Comparison of ENCODE assay signal across 23 cellular contexts in genomic region chr12:51480978-51481377, GRCh38. TPM values are rescaled to one million over a fixed set of nuclear protein-coding genes. Genes with fewer than 3 reads are reported as not detected.
DNase-seq lines count a peak whose midpoint lies in the region; ATAC-seq, FAIRE-seq and TF ChIP-seq lines count a peak whose summit lies in the region.
"Had no signal": no experiment of that assay in that cellular context is flagged by ENCODE, and none has a peak within 500 bp of the region (broad histone marks: within the 10 kb centered on the region; RNA-seq: fewer than 3 reads in every experiment).

No MANE protein-coding gene starts in this region.

- H3K9me3 Mint-ChIP-seq in activated naive CD8-positive, alpha-beta T cell treated with anti-CD3 and anti-CD28 coated beads for 36 hours: no peaks in the 10 kb centered on the region
- H3K9me3 Mint-ChIP-seq: CD8-positive, alpha-beta memory T cell; endodermal cell; neural progenitor cell; WTC11 had no signal

- H3K27ac ChIP-seq in BLaER1 (peak overlapping the region; percentile 24; the same call in 1 of the 2 replicates), DND-41 (ENCODE audit: low read length) (peak overlapping the region; percentile 74; the same call in 1 of the 2 replicates), body of pancreas (no peak overlapping the region)
- H3K27ac ChIP-seq: coronary artery, neural progenitor cell, sigmoid colon, thyroid gland had no signal

- H3K27ac Mint-ChIP-seq in activated naive CD8-positive, alpha-beta T cell treated with anti-CD3 and anti-CD28 coated beads for 36 hours: peak overlapping the region; percentile 65
- H3K27ac Mint-ChIP-seq: endodermal cell, neural progenitor cell, WTC11 had no signal

- no peak for TF ChIP-seq POLR2A in body of pancreas (IDR thresholded peaks at IDR 0.05)

- H3K9me3 ChIP-seq in BLaER1 (no peaks in the 10 kb centered on the region), DND-41 (ENCODE audit: insufficient read depth, low read length, severe bottlenecking) (no peaks in the 10 kb centered on the region), body of pancreas (no peaks in the 10 kb centered on the region)
- H3K9me3 ChIP-seq: sigmoid colon, thyroid gland had no signal

- H3K36me3 Mint-ChIP-seq in activated naive CD8-positive, alpha-beta T cell treated with anti-CD3 and anti-CD28 coated beads for 36 hours: no peaks in the 10 kb centered on the region
- H3K36me3 Mint-ChIP-seq: CD8-positive, alpha-beta memory T cell; WTC11 had no signal

- no peaks in the 10 kb centered on the region for H3K79me2 ChIP-seq in DND-41 (ENCODE audit: insufficient read depth, low read length)

- WGBS in body of pancreas, 2 donors: 69 to 83% methylated on average over 3 of the region's 3 CpGs

- no peak for TF ChIP-seq CTCF in DND-41 (IDR thresholded peaks at IDR 0.05; ENCODE audit: borderline replicate concordance, extremely low read depth, low read length, poor library complexity, severe bottlenecking)
- TF ChIP-seq CTCF in body of pancreas (IDR thresholded peaks at IDR 0.05): no peak

- H3K27me3 Mint-ChIP-seq in activated naive CD8-positive, alpha-beta T cell treated with anti-CD3 and anti-CD28 coated beads for 36 hours: no peaks in the 10 kb centered on the region
- H3K27me3 Mint-ChIP-seq: CD8-positive, alpha-beta memory T cell had no signal

- intact Hi-C loops in body of pancreas (cut with DNase I): no loop called here

- no peak for ATAC-seq in DND-41 (ENCODE audit: insufficient read depth, low read depth)
- peak; percentile 48 for ATAC-seq in GM21619 (IDR thresholded peaks at IDR 0.05; ENCODE audit: unreplicated experiment)
- no peak for ATAC-seq in body of pancreas
- ATAC-seq: WTC11 had no signal

- H3K4me1 ChIP-seq in BLaER1 (peaks cover 42% of the 10 kb centered on the region), DND-41 (ENCODE audit: insufficient read depth, low read length) (peaks cover 47% of the 10 kb centered on the region), body of pancreas (no peaks in the 10 kb centered on the region)
- H3K4me1 ChIP-seq: neural progenitor cell, sigmoid colon, thyroid gland had no signal

- H3K4me1 Mint-ChIP-seq in activated naive CD8-positive, alpha-beta T cell treated with anti-CD3 and anti-CD28 coated beads for 36 hours: peaks cover 46% of the 10 kb centered on the region
- H3K4me1 Mint-ChIP-seq: neural progenitor cell, WTC11 had no signal

- peak overlapping the region; percentile 40; the same call in 1 of the 2 replicates for H3K9ac ChIP-seq in BLaER1
- H3K9ac ChIP-seq in DND-41 (ENCODE audit: low read depth, low read length): no peak overlapping the region
- H3K9ac ChIP-seq: neural progenitor cell had no signal

- H4K20me1 ChIP-seq in BLaER1: no peaks in the 10 kb centered on the region
- H4K20me1 ChIP-seq in DND-41 (ENCODE audit: insufficient read depth, low read length): no peaks in the 10 kb centered on the region

- no peak overlapping the region for H3K4me3 ChIP-seq in BLaER1
- H3K4me3 ChIP-seq in DND-41 (ENCODE audit: low read depth in 1 of 2, low read length in 2 of 2): no peak overlapping the region
- H3K4me3 ChIP-seq in body of pancreas: no peak overlapping the region
- H3K4me3 ChIP-seq: coronary artery, neural progenitor cell, sigmoid colon, thyroid gland had no signal

- H3K27me3 ChIP-seq in BLaER1 (no peaks in the 10 kb centered on the region), DND-41 (ENCODE audit: insufficient read depth, low read length, poor library complexity) (no peaks in the 10 kb centered on the region), body of pancreas (no peaks in the 10 kb centered on the region)
- H3K27me3 ChIP-seq: neural progenitor cell, sigmoid colon, thyroid gland had no signal

- no peak overlapping the region for H3K4me3 Mint-ChIP-seq in activated naive CD8-positive, alpha-beta T cell treated with anti-CD3 and anti-CD28 coated beads for 36 hours
- H3K4me3 Mint-ChIP-seq: CD8-positive, alpha-beta memory T cell; endodermal cell; neural progenitor cell; WTC11 had no signal

- H3K36me3 ChIP-seq in BLaER1 (no peaks in the 10 kb centered on the region), DND-41 (ENCODE audit: insufficient read depth, low read length) (no peaks in the 10 kb centered on the region), body of pancreas (replicated peaks in 1 of 2; ENCODE audit: insufficient read depth in 1 of 2, low read depth in 2 of 2) (no peaks in the 10 kb centered on the region)
- H3K36me3 ChIP-seq: neural progenitor cell, sigmoid colon, thyroid gland had no signal

- H3K4me2 ChIP-seq in BLaER1 (peak overlapping the region; percentile 49), DND-41 (ENCODE audit: insufficient read depth, low read length) (no peak overlapping the region)
- H3K4me2 ChIP-seq: neural progenitor cell had no signal

- no peak overlapping the region for H2AFZ ChIP-seq in DND-41 (ENCODE audit: low read depth, low read length)
- H2AFZ ChIP-seq: neural progenitor cell had no signal

- DNase-seq in DND-41 (no peak), DMS53 treated with DMSO at 0.1 percent for 48 hours (lab: John Stamatoyannopoulos, UW; ENCODE audit: unreplicated experiment) (no peak), RCC 7860 (ENCODE audit: low spot score) (no peak), body of pancreas (no peak), mesenteric fat pad (ENCODE audit: low spot score) (no peak)
- no peak for DNase-seq in activated naive CD8-positive, alpha-beta T cell treated with anti-CD3 and anti-CD28 coated beads for 36 hours
- DNase-seq: CD8-positive, alpha-beta memory T cell; DMS153; endodermal cell; KG1; NCI-H146; NCI-H526; sigmoid colon; stimulated activated naive CD4-positive, alpha-beta T cell; T1000; thyroid gland had no signal

- no peak for FAIRE-seq in RCC 7860 (lab: Jason Lieb, UNC)
- FAIRE-seq: bronchial epithelial cell, keratinocyte had no signal

RNA-seq across cellular contexts. Expression of gene SLC4A8, which starts 56.3 kb away (rescaled TPM):
- 1 to 10 TPM; 1.3 to 2.1 TPM for total RNA-seq in activated naive CD8-positive, alpha-beta T cell treated with anti-CD3 and anti-CD28 coated beads for 36 hours
- total RNA-seq in body of pancreas (1 to 10 TPM; 1.6 to 2.3 TPM), mesenteric fat pad (0.90 TPM)

Comparison
In these comparisons a context has a peak if more than half of its experiments do, and no peak if none do; other contexts are left out.
1. H3K27ac ChIP-seq: peak in BLaER1 (single experiment) and DND-41 (single experiment); none in body of pancreas (0 of 4).